ENCODE assay signal across 8 cellular contexts in the genomic region with DNA sequence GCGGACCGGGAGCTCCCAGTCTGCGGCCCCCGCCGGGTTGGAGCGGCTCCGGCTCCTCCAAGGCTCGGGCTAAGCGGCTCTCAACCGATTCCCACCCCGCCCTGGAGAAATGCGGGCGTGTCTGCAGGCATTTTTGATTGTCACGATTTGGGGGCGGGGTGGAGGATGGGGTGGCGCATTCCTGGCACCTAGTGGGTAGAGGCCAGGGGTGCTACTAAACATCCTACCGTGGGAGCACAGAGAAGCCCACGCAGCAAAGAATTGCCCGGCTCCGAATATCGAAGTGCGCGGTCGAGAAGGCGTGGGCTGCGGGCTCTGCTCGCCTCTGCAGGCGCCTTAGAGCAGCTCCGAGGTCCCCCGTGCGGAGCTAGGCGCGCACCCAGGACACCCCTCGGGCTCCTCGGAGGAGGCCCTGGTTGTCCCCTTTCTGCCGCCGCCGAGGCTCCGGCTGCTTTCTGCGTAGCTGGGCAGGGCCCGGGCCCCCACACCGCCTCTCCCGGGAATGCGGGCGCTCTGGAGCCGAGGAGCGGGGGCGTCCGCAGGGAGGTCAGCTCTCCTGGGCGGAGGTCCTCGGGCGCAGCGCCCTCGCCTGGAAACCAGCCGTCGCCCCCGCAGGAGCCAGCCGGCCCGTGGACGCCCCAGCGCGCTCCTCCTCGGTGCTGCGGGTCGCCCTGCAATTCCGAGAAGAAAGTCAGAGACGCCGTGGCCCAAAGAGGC. TPM values are rescaled to one million over a fixed set of nuclear protein-coding genes. Genes with fewer than 3 reads are reported as not detected.
DNase-seq lines count a peak whose midpoint lies in the region; ATAC-seq and TF ChIP-seq lines count a peak whose summit lies in the region.

No MANE protein-coding gene starts in this region.

- POLR2A ChIA-PET in A673 (lab: Charles Lee; ENCODE audit: low non-redundant PET), result interaction anchor here (0.5 kb wide), 1 partner anchor 13 kb away, joined by 3 read pairs; no protein-coding TSS in a partner anchor

- peaks cover 2% of the 10 kb centered on the region for H3K27me3 ChIP-seq in A673 (replicated peaks; ENCODE audit: insufficient read depth, low read depth, low read length, poor library complexity)
- H3K27me3 ChIP-seq in cardiac muscle cell, result peaks cover 26% of the 10 kb centered on the region
- H3K27me3 ChIP-seq in parathyroid adenoma (ENCODE audit: control insufficient read depth, insufficient read depth, low read length), result no peaks in the 10 kb centered on the region

- H3K36me3 Mint-ChIP-seq in activated naive CD4-positive, alpha-beta T cell treated with anti-CD3 and anti-CD28 coated beads, Interleukin-2, amount 10 ng/mL, durations not matched to agents 7 days and 5 days, result no peaks in the 10 kb centered on the region

- H3K27ac ChIP-seq in A673 (ENCODE audit: low read depth, low read length, poor library complexity, severe bottlenecking) (no peak overlapping the region), cardiac muscle cell (no peak overlapping the region), parathyroid adenoma (no peak overlapping the region)

- BruUV-seq in A673 (replicated peaks; lab: Mats Ljungman, UMichigan), result no TSS peak

- CTCF ChIA-PET in A673 (lab: Charles Lee), result interaction anchor here (0.6 to 1.5 kb wide), 3 partner anchors 45 to 204 kb away, joined by 3 to 6 read pairs (median 5); no protein-coding TSS in a partner anchor
- CTCF ChIA-PET in activated naive CD4-positive, alpha-beta T cell treated with anti-CD3 and anti-CD28 coated beads, Interleukin-2, amount 10 ng/mL, durations not matched to agents 7 days and 5 days (lab: Charles Lee), result interaction anchor here (0.7 to 4.0 kb wide), 6 partner anchors 29 to 469 kb away, joined by 3 to 20 read pairs (median 4); no protein-coding TSS in a partner anchor

- no peaks in the 10 kb centered on the region for H3K79me2 ChIP-seq in parathyroid adenoma

- peaks cover 21% of the 10 kb centered on the region for H3K4me1 Mint-ChIP-seq in activated naive CD4-positive, alpha-beta T cell treated with anti-CD3 and anti-CD28 coated beads, Interleukin-2, amount 10 ng/mL, durations not matched to agents 7 days and 5 days

- H2AFZ ChIP-seq in parathyroid adenoma, result peak overlapping the region; percentile 59

- no peaks in the 10 kb centered on the region for H3K9me3 ChIP-seq in A673 (ENCODE audit: low read depth, low read length, poor library complexity, severe bottlenecking)
- no peaks in the 10 kb centered on the region for H3K9me3 ChIP-seq in cardiac muscle cell (ENCODE audit: low read depth)
- H3K9me3 ChIP-seq in parathyroid adenoma (ENCODE audit: control insufficient read depth, low read length), result no peaks in the 10 kb centered on the region

- H3K4me3 Mint-ChIP-seq in activated naive CD4-positive, alpha-beta T cell treated with anti-CD3 and anti-CD28 coated beads, Interleukin-2, amount 10 ng/mL, durations not matched to agents 7 days and 5 days, result peak overlapping the region; percentile 67

- no peaks in the 10 kb centered on the region for H3K36me3 ChIP-seq in A673 (ENCODE audit: insufficient read depth, low read length, poor library complexity, severe bottlenecking)
- H3K36me3 ChIP-seq in cardiac muscle cell, result no peaks in the 10 kb centered on the region
- H3K36me3 ChIP-seq in parathyroid adenoma (ENCODE audit: control insufficient read depth, insufficient read depth, low read length), result no peaks in the 10 kb centered on the region

- no peak overlapping the region for H3K9ac ChIP-seq in parathyroid adenoma

- peak; percentile 63 for ATAC-seq in GM21360 (IDR thresholded peaks at IDR 0.05; ENCODE audit: unreplicated experiment)
- no peak for ATAC-seq in GM21526 (IDR thresholded peaks at IDR 0.05; ENCODE audit: low FRiP score, unreplicated experiment)

- intact Hi-C loops in A673 (cut with micrococcal nuclease; ENCODE audit: unreplicated experiment), result loop anchor here (1.0 kb wide), 1 partner anchor 26 kb away; no protein-coding TSS in a partner anchor

- peak; percentile 72 for DNase-seq in A673 (ENCODE audit: low spot score)
- DNase-seq in NCI-H2227 treated with DMSO at 0.1 percent for 48 hours (lab: John Stamatoyannopoulos, UW), result peak; percentile 36
- peak; percentile 60 for DNase-seq in activated naive CD4-positive, alpha-beta T cell treated with anti-CD3 and anti-CD28 coated beads, Interleukin-2, amount 10 ng/mL, durations not matched to agents 7 days and 5 days
- peak; percentile 48 to 64 for DNase-seq in cardiac muscle cell (ENCODE audit: low read depth in 1 of 2, low spot score in 1 of 2)
- no peak for DNase-seq in DMS153 treated with DMSO at 0.1 percent for 48 hours (lab: John Stamatoyannopoulos, UW; ENCODE audit: unreplicated experiment)

- peaks cover 71% of the 10 kb centered on the region for H3K27me3 Mint-ChIP-seq in activated naive CD4-positive, alpha-beta T cell treated with anti-CD3 and anti-CD28 coated beads, Interleukin-2, amount 10 ng/mL, durations not matched to agents 7 days and 5 days

- H3K9me3 Mint-ChIP-seq in activated naive CD4-positive, alpha-beta T cell treated with anti-CD3 and anti-CD28 coated beads, Interleukin-2, amount 10 ng/mL, durations not matched to agents 7 days and 5 days, result no peaks in the 10 kb centered on the region

- peak; percentile 28; the same call in 1 of the 2 replicates for TF ChIP-seq CTCF in A673 (conservative IDR thresholded peaks at IDR 0.05; ENCODE audit: low read depth, low read length)
- TF ChIP-seq CTCF in cardiac muscle cell (IDR thresholded peaks at IDR 0.05; ENCODE audit: low read depth, low read length), result peak; percentile 35
- peak; percentile 33 for TF ChIP-seq CTCF in parathyroid adenoma (IDR thresholded peaks at IDR 0.05)

- H3K4me2 ChIP-seq in parathyroid adenoma (ENCODE audit: low read length), result peak overlapping the region; percentile 93

- H3K27ac Mint-ChIP-seq in activated naive CD4-positive, alpha-beta T cell treated with anti-CD3 and anti-CD28 coated beads, Interleukin-2, amount 10 ng/mL, durations not matched to agents 7 days and 5 days, result no peak overlapping the region

- H3K4me1 ChIP-seq in A673 (ENCODE audit: insufficient read depth, low read length, poor library complexity, severe bottlenecking) (no peaks in the 10 kb centered on the region), cardiac muscle cell (ENCODE audit: low read depth) (no peaks in the 10 kb centered on the region), parathyroid adenoma (no peaks in the 10 kb centered on the region)

- H3K4me3 ChIP-seq in A673 (ENCODE audit: low read depth, low read length, poor library complexity, severe bottlenecking) (peak overlapping the region; percentile 45), cardiac muscle cell (peak overlapping the region; percentile 44), parathyroid adenoma (ENCODE audit: low read depth, low read length) (peak overlapping the region; percentile 46)

RNA-seq across cellular contexts. Expression of a gene that starts 16.5 kb away (rescaled TPM):
- total RNA-seq in A673 (2021) (0.70 and 1.0 TPM in 2 replicates), cardiac muscle cell (0.12 TPM in 1 of 2 replicates, not detected in the other)
- polyA plus RNA-seq in cardiac muscle cell, result not detected in 2 replicates
